Comparison of ENCODE assay signal across 8 cellular contexts in the genomic region with DNA sequence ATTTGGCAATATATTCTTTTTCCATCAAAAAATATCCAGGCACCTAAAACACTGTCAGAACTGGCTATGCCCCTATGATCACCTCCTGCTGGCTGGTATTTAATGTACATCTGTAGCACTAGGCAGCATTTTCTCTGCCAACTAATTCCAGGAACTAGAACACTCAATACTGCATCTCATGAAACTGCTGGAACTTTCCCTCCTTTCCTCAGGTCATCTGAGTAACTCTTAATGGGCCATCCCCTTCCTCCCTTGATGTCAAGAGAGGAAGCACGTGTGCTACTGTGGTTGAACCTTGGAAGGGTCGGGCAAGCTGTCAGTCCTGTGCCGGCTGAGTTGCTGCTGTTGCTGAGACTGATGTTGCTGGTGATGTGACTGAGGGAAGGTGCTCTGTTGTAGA. TPM values are rescaled to one million over a fixed set of nuclear protein-coding genes. Genes with fewer than 3 reads are reported as not detected.
DNase-seq lines count a peak whose midpoint lies in the region; ATAC-seq, FAIRE-seq and TF ChIP-seq lines count a peak whose summit lies in the region.

No MANE protein-coding gene starts in this region.

- TF ChIP-seq CTCF in left ventricle myocardium inferior (IDR thresholded peaks at IDR 0.05; ENCODE audit: borderline replicate concordance) (no peak), ascending aorta (IDR thresholded peaks at IDR 0.05) (peak in 2 of 3 experiments; percentile 6 to 21), kidney (IDR thresholded peaks at IDR 0.05; ENCODE audit: borderline replicate concordance, extremely low read depth, insufficient read depth) (no peak)

- H3K9ac ChIP-seq in kidney (ENCODE audit: low read length in 2 of 2): no peak overlapping the region

- H3K27me3 ChIP-seq in left ventricle myocardium inferior (ENCODE audit: low read depth): no peaks in the 10 kb centered on the region
- no peaks in the 10 kb centered on the region for H3K27me3 ChIP-seq in ascending aorta
- no peaks in the 10 kb centered on the region for H3K27me3 ChIP-seq in naive thymus-derived CD4-positive, alpha-beta T cell (ENCODE audit: control insufficient read depth in 2 of 2, insufficient read depth in 2 of 2, low read length in 2 of 2)

- ATAC-seq in Right ventricle myocardium superior (ENCODE audit: poor library complexity) (peak; percentile 34), HG03175 (IDR thresholded peaks at IDR 0.05; ENCODE audit: unreplicated experiment) (peak; percentile 44), GM19328 (IDR thresholded peaks at IDR 0.05; ENCODE audit: unreplicated experiment) (no peak)
- peak; percentile 49 for ATAC-seq in naive thymus-derived CD4-positive, alpha-beta T cell

- peaks cover 0 to 45% (median 11%) of the 10 kb centered on the region in 5 donors for H3K36me3 Mint-ChIP-seq in naive thymus-derived CD4-positive, alpha-beta T cell

- H3K9me3 ChIP-seq in left ventricle myocardium inferior (replicated peaks) (no peaks in the 10 kb centered on the region), ascending aorta (no peaks in the 10 kb centered on the region), kidney (ENCODE audit: control insufficient read depth in 1 of 2, low read length in 2 of 2) (no peaks in the 10 kb centered on the region)
- no peaks in the 10 kb centered on the region for H3K9me3 ChIP-seq in naive thymus-derived CD4-positive, alpha-beta T cell (ENCODE audit: control insufficient read depth in 2 of 3, low read length in 3 of 3)

- H3K27me3 Mint-ChIP-seq in naive thymus-derived CD4-positive, alpha-beta T cell: no peaks in the 10 kb centered on the region

- POLR2A ChIA-PET in naive thymus-derived CD4-positive, alpha-beta T cell (lab: Charles Lee): no interaction called here

- peak overlapping the region in 1 of 10 donors; percentile 62 for H3K4me3 Mint-ChIP-seq in naive thymus-derived CD4-positive, alpha-beta T cell

- H3K4me3 ChIP-seq in left ventricle myocardium inferior (no peak overlapping the region), ascending aorta (no peak overlapping the region), kidney (ENCODE audit: low read length in 2 of 2) (no peak overlapping the region)
- no peak overlapping the region for H3K4me3 ChIP-seq in naive thymus-derived CD4-positive, alpha-beta T cell (ENCODE audit: low read length)

- H3K4me1 ChIP-seq in left ventricle myocardium inferior (peaks cover 9% of the 10 kb centered on the region), ascending aorta (no peaks in the 10 kb centered on the region), kidney (ENCODE audit: control insufficient read depth in 1 of 2, insufficient read depth in 1 of 2, low read depth in 1 of 2, low read length in 2 of 2) (peaks cover 0 to 3% of the 10 kb centered on the region in 2 donors)
- peaks cover 0 to 6% of the 10 kb centered on the region in 2 donors for H3K4me1 ChIP-seq in naive thymus-derived CD4-positive, alpha-beta T cell (ENCODE audit: control insufficient read depth in 2 of 2, insufficient read depth in 2 of 2, low read length in 2 of 2)

- no peak for DNase-seq in Right ventricle myocardium superior
- no peak for DNase-seq in left ventricle myocardium inferior
- DNase-seq in ascending aorta (ENCODE audit: low spot score in 2 of 2): no peak
- DNase-seq in naive thymus-derived CD4-positive, alpha-beta T cell: peak in 1 of 9 donors; percentile 4
- no peak for DNase-seq in kidney
- no peak for DNase-seq in retina

- H3K27ac ChIP-seq in left ventricle myocardium inferior (replicated peaks): no peak overlapping the region
- H3K27ac ChIP-seq in ascending aorta: peak overlapping the region; percentile 17 to 28
- no peak overlapping the region for H3K27ac ChIP-seq in naive thymus-derived CD4-positive, alpha-beta T cell (ENCODE audit: low read depth, low read length)
- H3K27ac ChIP-seq in kidney (ENCODE audit: low read depth in 2 of 2, low read length in 2 of 2): no peak overlapping the region

- H3K36me3 ChIP-seq in left ventricle myocardium inferior (peaks cover 42% of the 10 kb centered on the region), ascending aorta (peaks cover 8 to 53% of the 10 kb centered on the region in 2 donors), kidney (ENCODE audit: control insufficient read depth in 1 of 2, insufficient read depth in 2 of 2, low read length in 2 of 2) (peaks cover 11 to 14% of the 10 kb centered on the region in 2 donors)
- peaks cover 0 to 16% (median 10%) of the 10 kb centered on the region in 3 experiments for H3K36me3 ChIP-seq in naive thymus-derived CD4-positive, alpha-beta T cell (ENCODE audit: control insufficient read depth in 2 of 3, insufficient read depth in 3 of 3, low read length in 3 of 3)

- CTCF ChIA-PET in naive thymus-derived CD4-positive, alpha-beta T cell (lab: Charles Lee): no interaction called here

- peak overlapping the region in 7 of 9 donors; percentile 5 to 83 (median 69) for H3K27ac Mint-ChIP-seq in naive thymus-derived CD4-positive, alpha-beta T cell

- peaks cover 5 to 17% (median 12%) of the 10 kb centered on the region in 7 donors for H3K4me1 Mint-ChIP-seq in naive thymus-derived CD4-positive, alpha-beta T cell

- no peaks in the 10 kb centered on the region for H3K9me3 Mint-ChIP-seq in naive thymus-derived CD4-positive, alpha-beta T cell

- intact Hi-C loops in Right ventricle myocardium superior (cut with DNase I): no loop called here
- intact Hi-C loops in left ventricle myocardium inferior (cut with micrococcal nuclease): no loop called here
- intact Hi-C loops in ascending aorta (cut with DNase I): no loop called here
- intact Hi-C loops in naive thymus-derived CD4-positive, alpha-beta T cell (cut with micrococcal nuclease): loop anchor here (5.0 kb wide), 1 partner anchor 38 kb away; the partner anchor contains the start of gene TMEM165 (in 2 of the 2)
- intact Hi-C loops in kidney (cut with DNase I): no loop called here

- no peak for FAIRE-seq in kidney (lab: Jason Lieb, UNC)

RNA-seq across cellular contexts. Expression of gene TMEM165, which starts 39.4 kb away (rescaled TPM):
- total RNA-seq in Right ventricle myocardium superior: 34.3 TPM
- 41.6 TPM for total RNA-seq in left ventricle myocardium inferior
- total RNA-seq in ascending aorta: 178 TPM
- total RNA-seq in naive thymus-derived CD4-positive, alpha-beta T cell: 10 to 100 TPM; 53.1 to 80.9 (median 58.9) TPM
- 10 to 100 TPM; 22.9 to 26.7 TPM for polyA plus RNA-seq in naive thymus-derived CD4-positive, alpha-beta T cell
- total RNA-seq in kidney: 114 TPM
- polyA plus RNA-seq in kidney (ENCODE audit: insufficient read depth, low read depth, low replicate concordance): 43.2 TPM

Comparison
In these comparisons a context has a peak if more than half of its experiments do, and no peak if none do; other contexts are left out.
1. H3K27ac ChIP-seq: peak in ascending aorta (2 of 2); none in left ventricle myocardium inferior (single experiment), naive thymus-derived CD4-positive, alpha-beta T cell (single experiment) and kidney (0 of 2).
2. CTCF ChIP-seq: peak in ascending aorta (2 of 3); none in left ventricle myocardium inferior (single experiment) and kidney (single experiment).
3. intact Hi-C loops: an anchor here in naive thymus-derived CD4-positive, alpha-beta T cell (5.0 kb wide); none called in Right ventricle myocardium superior, left ventricle myocardium inferior, ascending aorta and kidney.